10 cellular contexts compared by ENCODE assay signal in genomic region chr9:119838210-119838609, GRCh38.
"Had no signal": no experiment of that assay in that cellular context is flagged by ENCODE, and none has a peak within 500 bp of the region (broad histone marks: within the 10 kb centered on the region; RNA-seq: fewer than 3 reads in every experiment).

No MANE protein-coding gene starts in this region.

- DNase-seq: GM23248, GOT3, H7, HFFc6, KBM-7 had no signal

- H3K9me3 ChIP-seq: HAP-1 had no signal

- H3K4me3 ChIP-seq: GM23248, HAP-1 had no signal

- H3K4me1 ChIP-seq: HAP-1 had no signal

- ATAC-seq: HCT116, HepG2 had no signal

- H3K27ac ChIP-seq: GM23248, HL-60, KMS-11 had no signal

- H3K36me3 ChIP-seq: HAP-1 had no signal
